ENCODE assay signal across 8 cellular contexts in genomic region chr14:90697577-90698206, GRCh38.
DNase-seq lines count a peak whose midpoint lies in the region; ATAC-seq and TF ChIP-seq lines count a peak whose summit lies in the region.

No MANE protein-coding gene starts in this region.

- no peaks in the 10 kb centered on the region for H3K9me3 Mint-ChIP-seq in activated CD4-positive, alpha-beta memory T cell treated with anti-CD3 and anti-CD28 coated beads, Interleukin-2, amount 10 ng/mL, durations not matched to agents 7 days and 5 days
- H3K9me3 Mint-ChIP-seq in memory B cell, result no peaks in the 10 kb centered on the region

- no peaks in the 10 kb centered on the region for H3K27me3 Mint-ChIP-seq in activated CD4-positive, alpha-beta memory T cell treated with anti-CD3 and anti-CD28 coated beads, Interleukin-2, amount 10 ng/mL, durations not matched to agents 7 days and 5 days
- peaks cover 1% of the 10 kb centered on the region for H3K27me3 Mint-ChIP-seq in memory B cell

- no peaks in the 10 kb centered on the region for H3K9me3 ChIP-seq in AG04450 (ENCODE audit: control insufficient read depth, insufficient read depth, low read length)
- H3K9me3 ChIP-seq in effector memory CD4-positive, alpha-beta T cell (ENCODE audit: control insufficient read depth, low read length), result no peaks in the 10 kb centered on the region

- H3K4me1 Mint-ChIP-seq in activated CD4-positive, alpha-beta memory T cell treated with anti-CD3 and anti-CD28 coated beads, Interleukin-2, amount 10 ng/mL, durations not matched to agents 7 days and 5 days, result peaks cover 8% of the 10 kb centered on the region
- H3K4me1 Mint-ChIP-seq in memory B cell, result peaks cover 3% of the 10 kb centered on the region

- H3K27ac ChIP-seq in AG04450 (ENCODE audit: low read depth, low read length), result no peak overlapping the region
- H3K27ac ChIP-seq in effector memory CD4-positive, alpha-beta T cell (ENCODE audit: insufficient read depth, low read length, poor library complexity, severe bottlenecking), result no peak overlapping the region

- no peaks in the 10 kb centered on the region for H3K36me3 Mint-ChIP-seq in activated CD4-positive, alpha-beta memory T cell treated with anti-CD3 and anti-CD28 coated beads, Interleukin-2, amount 10 ng/mL, durations not matched to agents 7 days and 5 days (ENCODE audit: low read depth)
- no peaks in the 10 kb centered on the region for H3K36me3 Mint-ChIP-seq in memory B cell

- no peak overlapping the region for H3K4me3 ChIP-seq in AG04450 (ENCODE audit: low read depth, low read length)
- no peak overlapping the region for H3K4me3 ChIP-seq in effector memory CD4-positive, alpha-beta T cell (ENCODE audit: insufficient read depth, low read depth, low read length, poor library complexity, severe bottlenecking)

- H3K27me3 ChIP-seq in AG04450 (ENCODE audit: control insufficient read depth, insufficient read depth, low read length), result no peaks in the 10 kb centered on the region
- H3K27me3 ChIP-seq in effector memory CD4-positive, alpha-beta T cell (replicated peaks; ENCODE audit: control insufficient read depth, insufficient read depth, low read length, poor library complexity, severe bottlenecking), result no peaks in the 10 kb centered on the region

- DNase-seq in AG04450 (ENCODE audit: low read depth, low spot score), result no peak
- peak; percentile 68 for DNase-seq in NCI-H774 (lab: John Stamatoyannopoulos, UW)
- peak; percentile 77 for DNase-seq in activated CD4-positive, alpha-beta memory T cell treated with anti-CD3 and anti-CD28 coated beads, Interleukin-2, amount 10 ng/mL, durations not matched to agents 7 days and 5 days
- DNase-seq in effector memory CD4-positive, alpha-beta T cell, result peak; percentile 35 to 54 (median 46)
- DNase-seq in memory B cell (ENCODE audit: low spot score in 2 of 2), result peak; percentile 64 to 68
- peak; percentile 53 for DNase-seq in stimulated activated CD8-positive, alpha-beta memory T cell treated with anti-CD3 and anti-CD28 coated beads, Interleukin-15, amount 100 ng/mL, for 1 hour (ENCODE audit: low read depth)

- ATAC-seq in GM18868 (IDR thresholded peaks at IDR 0.05; ENCODE audit: unreplicated experiment) (peak; percentile 92), HG03520 (IDR thresholded peaks at IDR 0.05; ENCODE audit: unreplicated experiment) (peak; percentile 87), memory B cell (ENCODE audit: low read depth) (peak; percentile 92)

- CTCF ChIA-PET in AG04450 (lab: Charles Lee), result interaction anchor here (0.5 to 4.2 kb wide), 50 partner anchors 9 to 416 kb away, joined by 3 to 61 read pairs (median 4); no protein-coding TSS in a partner anchor
- CTCF ChIA-PET in activated CD4-positive, alpha-beta memory T cell treated with anti-CD3 and anti-CD28 coated beads, Interleukin-2, amount 10 ng/mL, durations not matched to agents 7 days and 5 days (lab: Charles Lee), result interaction anchor here (0.7 to 3.5 kb wide), 17 partner anchors 9 to 475 kb away, joined by 3 to 25 read pairs (median 4); no protein-coding TSS in a partner anchor

- H3K4me1 ChIP-seq in effector memory CD4-positive, alpha-beta T cell (ENCODE audit: control insufficient read depth, insufficient read depth, low read length, poor library complexity, severe bottlenecking), result no peaks in the 10 kb centered on the region

- no peak overlapping the region for H3K27ac Mint-ChIP-seq in activated CD4-positive, alpha-beta memory T cell treated with anti-CD3 and anti-CD28 coated beads, Interleukin-2, amount 10 ng/mL, durations not matched to agents 7 days and 5 days
- H3K27ac Mint-ChIP-seq in memory B cell, result no peak overlapping the region

- POLR2A ChIA-PET in AG04450 (lab: Yijun Ruan, JAX), result no interaction called here
- POLR2A ChIA-PET in activated CD4-positive, alpha-beta memory T cell treated with anti-CD3 and anti-CD28 coated beads, Interleukin-2, amount 10 ng/mL, durations not matched to agents 7 days and 5 days (lab: Charles Lee), result interaction anchor here (1.1 to 1.4 kb wide), 3 partner anchors 25 to 314 kb away, joined by 3 to 4 read pairs (median 4); no protein-coding TSS in a partner anchor

- no peaks in the 10 kb centered on the region for H3K36me3 ChIP-seq in effector memory CD4-positive, alpha-beta T cell (ENCODE audit: control insufficient read depth, insufficient read depth, low read length)

- TF ChIP-seq CTCF in AG04450 (IDR thresholded peaks at IDR 0.05; ENCODE audit: low read depth, low read length), result peak; percentile 96

- H3K4me3 Mint-ChIP-seq in activated CD4-positive, alpha-beta memory T cell treated with anti-CD3 and anti-CD28 coated beads, Interleukin-2, amount 10 ng/mL, durations not matched to agents 7 days and 5 days, result no peak overlapping the region
- H3K4me3 Mint-ChIP-seq in memory B cell, result no peak overlapping the region
